In the genomic region with DNA sequence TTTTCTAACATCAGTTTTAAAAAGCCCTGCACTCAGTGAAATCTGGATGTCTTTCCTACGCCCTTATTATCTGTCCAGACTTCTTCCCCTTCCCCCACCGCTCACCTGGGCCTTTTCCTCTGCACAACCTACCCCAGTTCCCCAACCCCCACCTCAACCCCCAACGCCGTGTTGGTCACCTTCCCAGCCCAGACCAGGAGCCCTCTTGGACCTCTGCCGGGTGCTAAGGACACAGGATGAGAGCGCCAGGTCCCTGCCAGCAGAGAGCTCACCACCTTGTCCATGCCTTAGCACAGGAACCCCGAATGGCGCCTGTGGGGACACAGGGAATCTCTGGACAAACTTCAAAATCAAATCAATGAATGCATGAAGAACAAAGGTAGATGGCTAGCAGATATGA, we compare ENCODE assay signal across 1 cellular context.
TF ChIP-seq lines count a peak whose summit lies in the region.

No MANE protein-coding gene starts in this region.

TF ChIP-seq in IMR-90, 13 proteins besides CTCF, POLR2A, EP300 and RAD21 (continued from another document):
- TF ChIP-seq NFE2L2 (IDR thresholded peaks at IDR 0.05; ENCODE audit: low read depth, low read length) = no peak
- no peak for TF ChIP-seq SMC3 (IDR thresholded peaks at IDR 0.05; ENCODE audit: low read depth, low read length)
- TF ChIP-seq CHD1 (IDR thresholded peaks at IDR 0.05; ENCODE audit: low read depth, low read length) = no peak
- no peak for TF ChIP-seq MAFK (IDR thresholded peaks at IDR 0.05; ENCODE audit: low read depth, low read length)
- no peak for TF ChIP-seq MAZ (IDR thresholded peaks at IDR 0.05; ENCODE audit: borderline replicate concordance, low read depth, low read length)
- TF ChIP-seq BHLHE40 (IDR thresholded peaks at IDR 0.05; ENCODE audit: low read depth, low read length) = no peak
- TF ChIP-seq MXI1 (IDR thresholded peaks at IDR 0.05; ENCODE audit: borderline replicate concordance, low read depth, low read length) = no peak
- TF ChIP-seq, protein P1, sequence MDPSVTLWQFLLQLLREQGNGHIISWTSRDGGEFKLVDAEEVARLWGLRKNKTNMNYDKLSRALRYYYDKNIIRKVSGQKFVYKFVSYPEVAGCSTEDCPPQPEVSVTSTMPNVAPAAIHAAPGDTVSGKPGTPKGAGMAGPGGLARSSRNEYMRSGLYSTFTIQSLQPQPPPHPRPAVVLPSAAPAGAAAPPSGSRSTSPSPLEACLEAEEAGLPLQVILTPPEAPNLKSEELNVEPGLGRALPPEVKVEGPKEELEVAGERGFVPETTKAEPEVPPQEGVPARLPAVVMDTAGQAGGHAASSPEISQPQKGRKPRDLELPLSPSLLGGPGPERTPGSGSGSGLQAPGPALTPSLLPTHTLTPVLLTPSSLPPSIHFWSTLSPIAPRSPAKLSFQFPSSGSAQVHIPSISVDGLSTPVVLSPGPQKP (IDR thresholded peaks at IDR 0.05; ENCODE audit: borderline replicate concordance, low read depth, low read length) = no peak
TF ChIP-seq in IMR-90: peak in this region for 0.
